ENCODE assay signal across 20 cellular contexts in the genomic region with DNA sequence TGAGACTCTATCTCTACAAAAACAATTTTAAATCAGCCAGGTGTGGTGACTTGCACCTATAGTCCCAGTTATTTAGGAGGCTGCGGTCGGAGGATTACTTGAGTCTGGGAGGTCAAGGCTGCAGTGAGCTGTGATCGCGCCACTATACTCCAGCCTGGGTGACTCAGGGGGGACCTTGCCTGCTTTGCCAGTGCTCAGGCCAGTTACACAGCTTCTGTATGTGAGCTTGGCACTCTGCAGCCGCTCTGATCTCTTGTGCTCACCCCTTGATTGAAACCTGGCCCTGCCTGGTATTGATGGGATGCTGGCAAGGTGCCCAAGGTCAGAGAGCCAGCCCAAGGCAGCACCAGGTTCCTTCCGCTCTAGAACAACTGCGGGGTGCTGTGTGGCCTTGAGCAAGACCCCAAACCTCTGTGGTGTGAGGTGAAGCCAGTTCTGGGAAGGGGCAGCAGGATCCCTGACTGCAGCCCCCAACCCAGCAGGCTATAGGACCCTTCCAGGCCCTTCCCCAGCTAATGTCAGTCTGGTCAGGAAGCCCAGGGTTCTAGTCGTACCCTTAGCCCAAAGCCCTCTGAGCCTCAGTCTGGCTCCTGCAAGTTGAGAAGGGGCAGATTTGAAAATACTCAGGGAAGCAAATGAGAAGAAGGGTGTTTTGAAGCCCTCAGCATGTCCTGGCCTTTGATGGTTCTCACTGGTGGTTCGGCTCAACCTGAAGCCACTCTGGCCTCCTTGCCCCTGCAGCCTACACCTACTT.
"Had no signal": no experiment of that assay in that cellular context is flagged by ENCODE, and none has a peak within 500 bp of the region (broad histone marks: within the 10 kb centered on the region; RNA-seq: fewer than 3 reads in every experiment).

No MANE protein-coding gene starts in this region.

- H3K4me3 ChIP-seq: hepatocyte, lung, ovary, right atrium auricular region, sigmoid colon, skin epidermis, stomach, thoracic aorta, transverse colon had no signal

- H3K27ac ChIP-seq: foreskin keratinocyte, hepatocyte, ovary, right atrium auricular region, sigmoid colon, skin epidermis, stomach, thoracic aorta, transverse colon had no signal

- H3K79me2 ChIP-seq: hepatocyte had no signal

- H3K27ac Mint-ChIP-seq: dendritic cell treated with granulocyte-macrophage colony-stimulating factor and Interleukin-4, amounts not matched to agents 40 ng/mL and 50 ng/mL, for 4 days; effector memory CD8-positive, alpha-beta T cell; naive thymus-derived CD4-positive, alpha-beta T cell; nephron progenitor cell had no signal

- DNase-seq: cerebellar nuclear complex; effector memory CD8-positive, alpha-beta T cell; erythroblast; foreskin keratinocyte; mesendoderm; naive thymus-derived CD4-positive, alpha-beta T cell; nephron progenitor cell; sigmoid colon; stimulated activated CD4-positive, alpha-beta T cell treated with anti-CD3 and anti-CD28 coated beads, Interleukin-12 subunit alpha, Interleukin-12 subunit beta, amount 100 ng/mL, for 4 hours; stimulated activated naive CD4-positive, alpha-beta T cell; stomach; substantia nigra; transverse colon had no signal

- H3K9me3 Mint-ChIP-seq: dendritic cell treated with granulocyte-macrophage colony-stimulating factor and Interleukin-4, amounts not matched to agents 40 ng/mL and 50 ng/mL, for 4 days; effector memory CD8-positive, alpha-beta T cell; naive thymus-derived CD4-positive, alpha-beta T cell; nephron progenitor cell had no signal

- H3K4me2 ChIP-seq: hepatocyte had no signal

- H3K27me3 Mint-ChIP-seq: dendritic cell treated with granulocyte-macrophage colony-stimulating factor and Interleukin-4, amounts not matched to agents 40 ng/mL and 50 ng/mL, for 4 days; effector memory CD8-positive, alpha-beta T cell; naive thymus-derived CD4-positive, alpha-beta T cell had no signal

- H3K4me1 ChIP-seq: foreskin keratinocyte, sigmoid colon had no signal

- H3K36me3 ChIP-seq: ovary, thoracic aorta had no signal

- H3K27me3 ChIP-seq: foreskin keratinocyte, hepatocyte, ovary, right atrium auricular region, sigmoid colon, stomach, transverse colon had no signal

- ATAC-seq: effector memory CD8-positive, alpha-beta T cell; foreskin keratinocyte; naive thymus-derived CD4-positive, alpha-beta T cell had no signal

- H3K9me3 ChIP-seq: ovary, right atrium auricular region, sigmoid colon, stomach, thoracic aorta, transverse colon had no signal

- H3K36me3 Mint-ChIP-seq: naive thymus-derived CD4-positive, alpha-beta T cell had no signal

- H3K4me3 Mint-ChIP-seq: dendritic cell treated with granulocyte-macrophage colony-stimulating factor and Interleukin-4, amounts not matched to agents 40 ng/mL and 50 ng/mL, for 4 days; effector memory CD8-positive, alpha-beta T cell; naive thymus-derived CD4-positive, alpha-beta T cell; nephron progenitor cell had no signal

- H2AFZ ChIP-seq: hepatocyte had no signal
